12 cellular contexts compared by ENCODE assay signal in the genomic region with DNA sequence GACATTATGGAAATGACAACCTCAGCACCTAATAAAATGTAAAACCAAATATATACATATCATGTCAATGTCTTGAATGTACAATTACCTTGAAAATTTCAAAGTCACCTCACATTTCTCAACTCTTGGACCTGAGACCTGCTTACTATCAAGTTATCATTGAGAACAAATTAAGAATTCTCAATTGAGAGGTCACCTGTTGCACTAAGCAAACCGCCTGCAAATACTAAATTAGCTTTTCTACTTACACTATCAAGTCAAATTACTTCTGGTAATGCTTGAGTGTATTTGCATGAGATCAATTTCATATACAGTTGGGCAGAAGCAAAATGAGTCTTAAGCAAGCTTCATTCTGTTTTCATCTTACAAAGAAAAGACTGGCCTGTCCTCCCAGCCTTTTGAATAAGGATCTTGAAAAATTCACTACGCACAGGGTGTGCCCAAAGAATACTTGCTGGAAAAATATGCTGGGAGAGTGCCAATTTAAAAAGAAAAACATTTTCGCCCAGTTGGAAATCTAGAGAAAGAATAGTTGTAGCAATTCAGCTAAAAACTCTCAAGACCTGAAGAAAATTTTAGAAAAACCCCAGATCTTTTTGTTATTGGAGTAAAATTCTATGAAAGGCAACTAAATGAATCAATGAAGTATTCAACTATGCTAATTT. TPM values are rescaled to one million over a fixed set of nuclear protein-coding genes. Genes with fewer than 3 reads are reported as not detected.
DNase-seq lines count a peak whose midpoint lies in the region; ATAC-seq, FAIRE-seq and TF ChIP-seq lines count a peak whose summit lies in the region.
"Had no signal": no experiment of that assay in that cellular context is flagged by ENCODE, and none has a peak within 500 bp of the region (broad histone marks: within the 10 kb centered on the region; RNA-seq: fewer than 3 reads in every experiment).

No MANE protein-coding gene starts in this region.

- H4K20me1 ChIP-seq in astrocyte (ENCODE audit: insufficient read depth, low read length) = peaks cover 99% of the 10 kb centered on the region
- H4K20me1 ChIP-seq in keratinocyte (ENCODE audit: control insufficient read depth, extremely low read depth, insufficient read depth, low read length) = peaks cover 33% of the 10 kb centered on the region

- H3K4me1 ChIP-seq in astrocyte (ENCODE audit: insufficient read depth, low read length) (peaks cover 44% of the 10 kb centered on the region), keratinocyte (ENCODE audit: control insufficient read depth, extremely low read depth, insufficient read depth, low read length) (peaks cover 36% of the 10 kb centered on the region), testis (peaks cover 42% of the 10 kb centered on the region)

- H3K4me1 Mint-ChIP-seq in activated CD8-positive, alpha-beta memory T cell treated with anti-CD3 and anti-CD28 coated beads, Interleukin-2, amount 10 ng/mL, durations not matched to agents 7 days and 5 days = peaks cover 77% of the 10 kb centered on the region
- peaks cover 62% of the 10 kb centered on the region for H3K4me1 Mint-ChIP-seq in astrocyte (ENCODE audit: low read depth, unreplicated experiment)

- ATAC-seq in activated CD8-positive, alpha-beta memory T cell treated with anti-CD3 and anti-CD28 coated beads, Interleukin-2, amount 10 ng/mL, durations not matched to agents 7 days and 5 days = no peak
- no peak for ATAC-seq in HG03521 (IDR thresholded peaks at IDR 0.05; ENCODE audit: unreplicated experiment)

- H2AFZ ChIP-seq in astrocyte (ENCODE audit: low read depth, low read length) (no peak overlapping the region), keratinocyte (ENCODE audit: control insufficient read depth, low read length) (no peak overlapping the region)

- H3K4me3 ChIP-seq in astrocyte (ENCODE audit: insufficient read depth, low read depth, low read length) (no peak overlapping the region), keratinocyte (ENCODE audit: control insufficient read depth in 2 of 3, extremely low read depth in 1 of 3, insufficient read depth in 2 of 3, low read depth in 1 of 3, low read length in 3 of 3) (no peak overlapping the region), testis (no peak overlapping the region)
- H3K4me3 ChIP-seq: BLaER1 treated with 17β-estradiol and CSF1 and Interleukin-3, amounts not matched to agents 10 nM and 100 nM had no signal

- H3K27ac Mint-ChIP-seq in activated CD8-positive, alpha-beta memory T cell treated with anti-CD3 and anti-CD28 coated beads, Interleukin-2, amount 10 ng/mL, durations not matched to agents 7 days and 5 days = peak overlapping the region; percentile 38
- peak overlapping the region; percentile 8 for H3K27ac Mint-ChIP-seq in astrocyte (ENCODE audit: unreplicated experiment)

- dilution Hi-C loops in keratinocyte (cut with MboI; ENCODE audit: extremely low pct_ligation_motif_present, low sequenced_read_pairs) = no loop called here

- no peaks in the 10 kb centered on the region for H3K27me3 ChIP-seq in astrocyte (ENCODE audit: insufficient read depth, low read length)
- H3K27me3 ChIP-seq in keratinocyte (ENCODE audit: control insufficient read depth, extremely low read depth, insufficient read depth, low read length) = no peaks in the 10 kb centered on the region
- no peaks in the 10 kb centered on the region for H3K27me3 ChIP-seq in testis
- H3K27me3 ChIP-seq: BLaER1 treated with 17β-estradiol and CSF1 and Interleukin-3, amounts not matched to agents 10 nM and 100 nM had no signal

- H3K9ac ChIP-seq in astrocyte (ENCODE audit: low read length) (no peak overlapping the region), keratinocyte (ENCODE audit: control insufficient read depth, extremely low read depth, insufficient read depth, low read length) (no peak overlapping the region)
- H3K9ac ChIP-seq: BLaER1 treated with 17β-estradiol and CSF1 and Interleukin-3, amounts not matched to agents 10 nM and 100 nM had no signal

- H3K27me3 Mint-ChIP-seq in activated CD8-positive, alpha-beta memory T cell treated with anti-CD3 and anti-CD28 coated beads, Interleukin-2, amount 10 ng/mL, durations not matched to agents 7 days and 5 days = no peaks in the 10 kb centered on the region
- H3K27me3 Mint-ChIP-seq in astrocyte (ENCODE audit: low read depth, unreplicated experiment) = no peaks in the 10 kb centered on the region

- H3K9me1 ChIP-seq in keratinocyte (ENCODE audit: control insufficient read depth, extremely low read depth, insufficient read depth, low read length) = peaks cover 11% of the 10 kb centered on the region

- FAIRE-seq in astrocyte (lab: Jason Lieb, UNC) (no peak), keratinocyte (lab: Jason Lieb, UNC) (no peak)

- TF ChIP-seq POLR2A in testis (IDR thresholded peaks at IDR 0.05) = no peak

- CTCF ChIA-PET in activated CD8-positive, alpha-beta memory T cell treated with anti-CD3 and anti-CD28 coated beads, Interleukin-2, amount 10 ng/mL, durations not matched to agents 7 days and 5 days (lab: Charles Lee) = interaction anchor here (1.4 to 2.1 kb wide), 6 partner anchors 11 to 113 kb away, joined by 3 to 10 read pairs (median 5); partner anchors contain the start of gene KANSL1

- H3K4me3 Mint-ChIP-seq in activated CD8-positive, alpha-beta memory T cell treated with anti-CD3 and anti-CD28 coated beads, Interleukin-2, amount 10 ng/mL, durations not matched to agents 7 days and 5 days = no peak overlapping the region
- H3K4me3 Mint-ChIP-seq in astrocyte (ENCODE audit: unreplicated experiment) = no peak overlapping the region

- H3K79me2 ChIP-seq in astrocyte (ENCODE audit: insufficient read depth, low read length) (peaks cover 100% of the 10 kb centered on the region), keratinocyte (ENCODE audit: control insufficient read depth, insufficient read depth, low read length) (peaks cover 99% of the 10 kb centered on the region)

- H3K27ac ChIP-seq in astrocyte (ENCODE audit: low read depth, low read length) = no peak overlapping the region
- H3K27ac ChIP-seq in keratinocyte (ENCODE audit: control insufficient read depth, insufficient read depth, low read length) = peak overlapping the region; percentile 26
- H3K27ac ChIP-seq in testis = peak overlapping the region; percentile 28 to 60
- H3K27ac ChIP-seq: BLaER1 treated with 17β-estradiol and CSF1 and Interleukin-3, amounts not matched to agents 10 nM and 100 nM had no signal

- H3K36me3 ChIP-seq in astrocyte (ENCODE audit: insufficient read depth, low read length) (no peaks in the 10 kb centered on the region), keratinocyte (ENCODE audit: control insufficient read depth in 2 of 2, extremely low read depth in 1 of 2, insufficient read depth in 2 of 2, low read length in 2 of 2) (peaks cover 1 to 3% of the 10 kb centered on the region in 2 experiments), testis (ENCODE audit: low read depth, missing control alignments) (no peaks in the 10 kb centered on the region)

- H3K9me3 Mint-ChIP-seq in activated CD8-positive, alpha-beta memory T cell treated with anti-CD3 and anti-CD28 coated beads, Interleukin-2, amount 10 ng/mL, durations not matched to agents 7 days and 5 days (ENCODE audit: low read depth) = no peaks in the 10 kb centered on the region
- no peaks in the 10 kb centered on the region for H3K9me3 Mint-ChIP-seq in astrocyte (ENCODE audit: unreplicated experiment)

- H3K4me2 ChIP-seq in astrocyte (ENCODE audit: low read length) (peak overlapping the region; percentile 55), keratinocyte (ENCODE audit: control insufficient read depth, extremely low read depth, insufficient read depth, low read depth, low read length) (peak overlapping the region; percentile 68)

- no peak for DNase-seq in activated CD8-positive, alpha-beta memory T cell treated with anti-CD3 and anti-CD28 coated beads, Interleukin-2, amount 10 ng/mL, durations not matched to agents 7 days and 5 days
- DNase-seq in activated CD8-positive, alpha-beta memory T cell treated with anti-CD3 and anti-CD28 coated beads for 24 hours = no peak
- DNase-seq in astrocyte (ENCODE audit: low read depth) (peak; percentile 69), keratinocyte (ENCODE audit: low read depth, low spot score) (no peak), testis (no peak), NCI-H748 treated with DMSO at 0.1 percent for 48 hours (lab: John Stamatoyannopoulos, UW) (no peak), DMS 273 (lab: John Stamatoyannopoulos, UW; ENCODE audit: unreplicated experiment) (no peak)
- DNase-seq: cerebellar nuclear complex, NCI-H2081, T-helper 9 cell had no signal

- H3K9me3 ChIP-seq in astrocyte (ENCODE audit: insufficient read depth, low read depth, low read length) (no peaks in the 10 kb centered on the region), keratinocyte (ENCODE audit: control insufficient read depth, low read depth, low read length) (no peaks in the 10 kb centered on the region), testis (no peaks in the 10 kb centered on the region)
- H3K9me3 ChIP-seq: BLaER1 treated with 17β-estradiol and CSF1 and Interleukin-3, amounts not matched to agents 10 nM and 100 nM had no signal

- TF ChIP-seq CTCF in astrocyte (IDR thresholded peaks at IDR 0.05; ENCODE audit: insufficient read depth, low read depth, low read length) = no peak
- TF ChIP-seq CTCF in keratinocyte (optimal IDR thresholded peaks at IDR 0.05 in 1 of 3, IDR thresholded peaks at IDR 0.05 in 1 of 3, conservative IDR thresholded peaks at IDR 0.05 in 1 of 3; ENCODE audit: extremely low read depth in 1 of 3, insufficient read depth in 2 of 3, low read length in 3 of 3) = no peak
- no peak for TF ChIP-seq CTCF in testis (IDR thresholded peaks at IDR 0.05)

- intact Hi-C loops in testis (cut with DNase I; ENCODE audit: low total_unique reads) = no loop called here

- 34 to 36% methylated on average over 3 of the region's 3 CpGs for WGBS in testis, 2 donors

- peaks cover 22% of the 10 kb centered on the region for H3K36me3 Mint-ChIP-seq in activated CD8-positive, alpha-beta memory T cell treated with anti-CD3 and anti-CD28 coated beads, Interleukin-2, amount 10 ng/mL, durations not matched to agents 7 days and 5 days
- peaks cover 7% of the 10 kb centered on the region for H3K36me3 Mint-ChIP-seq in astrocyte (ENCODE audit: low read depth, unreplicated experiment)

RNA-seq across cellular contexts. Expression of gene KANSL1, which starts 35.7 kb away (rescaled TPM):
- total RNA-seq in activated CD8-positive, alpha-beta memory T cell treated with anti-CD3 and anti-CD28 coated beads, Interleukin-2, amount 10 ng/mL, durations not matched to agents 7 days and 5 days = 100 to 1,000 TPM in 1 of 2 experiments, 10 to 100 TPM in 1; 85.7 to 132 TPM
- total RNA-seq in astrocyte (97.1 and 99.8 TPM in 2 replicates), testis (100 to 1,000 TPM; 152 to 158 TPM)
- polyA plus RNA-seq in keratinocyte (10.2 to 17.6 TPM (median 13.7 TPM) in 3 replicates), testis (ENCODE audit: insufficient read depth, low read depth, low replicate concordance) (70.3 TPM)
- polyA plus RNA-seq in keratinocyte (2011; ENCODE audit: low read depth) = 28.4 TPM
- polyA plus RNA-seq in keratinocyte (2011; cell fraction: cytosol; rRNA removed) = 10.7 and 18.2 TPM in 2 replicates
- 63.4 and 68.9 TPM in 2 replicates for polyA plus RNA-seq in keratinocyte (2011; cell fraction: nucleus; rRNA removed)
- 12.8 and 26.5 TPM in 2 replicates for polyA plus RNA-seq in keratinocyte (2012; ENCODE audit: low replicate concordance)
- polyA minus RNA-seq in keratinocyte = 34.9 to 104 TPM (median 73.7 TPM) in 3 replicates
- polyA minus RNA-seq in keratinocyte (2011; cell fraction: cytosol; rRNA and poly(A)+ RNA removed) = 44.5 TPM
- polyA minus RNA-seq in keratinocyte (2011; cell fraction: nucleus; rRNA and poly(A)+ RNA removed) = 91.0 and 157 TPM in 2 replicates
